30 cellular contexts compared by ENCODE assay signal in genomic region chr5:39660020-39660419, GRCh38.
"Had no signal": no experiment of that assay in that cellular context is flagged by ENCODE, and none has a peak within 500 bp of the region (broad histone marks: within the 10 kb centered on the region; RNA-seq: fewer than 3 reads in every experiment).

No MANE protein-coding gene starts in this region.

- H3K27me3 ChIP-seq: left lung, neural progenitor cell, neutrophil, ovary, spleen, tibial nerve, uterus had no signal

- H3K9me3 ChIP-seq: lower lobe of right lung, neutrophil, ovary, spleen, uterus had no signal

- FAIRE-seq: islet of Langerhans had no signal

- H3K27ac ChIP-seq: left lung, lower lobe of right lung, neural progenitor cell, neutrophil, ovary, spleen, tibial nerve, uterus had no signal

- H3K27ac Mint-ChIP-seq: naive thymus-derived CD8-positive, alpha-beta T cell; nephron; neural progenitor cell; progenitor cell of endocrine pancreas; stimulated activated memory B cell treated with anti-CD40 and anti-IgM and Interleukin-4, amounts not matched to agents 10 μg/mL and 1 μg/mL and 100 μg/mL, for 72 hours; stimulated activated naive CD8-positive, alpha-beta T cell treated with anti-CD3 and anti-CD28 coated beads, Interleukin-15, amount 100 ng/mL, for 72 hours; type B pancreatic cell had no signal

- H3K27me3 Mint-ChIP-seq: progenitor cell of endocrine pancreas; stimulated activated memory B cell treated with anti-CD40 and anti-IgM and Interleukin-4, amounts not matched to agents 10 μg/mL and 1 μg/mL and 100 μg/mL, for 72 hours; stimulated activated naive CD8-positive, alpha-beta T cell treated with anti-CD3 and anti-CD28 coated beads, Interleukin-15, amount 100 ng/mL, for 72 hours; type B pancreatic cell had no signal

- ATAC-seq: left colon; left lung; lower lobe of right lung; naive thymus-derived CD8-positive, alpha-beta T cell; right cardiac atrium; sciatic nerve; stimulated activated memory B cell treated with anti-CD40 and anti-IgM and Interleukin-4, amounts not matched to agents 10 μg/mL and 1 μg/mL and 100 μg/mL, for 72 hours; stimulated activated naive CD8-positive, alpha-beta T cell treated with anti-CD3 and anti-CD28 coated beads, Interleukin-15, amount 100 ng/mL, for 72 hours had no signal

- H3K4me1 ChIP-seq: left lung, lower lobe of right lung, spleen, uterus had no signal

- H3K4me3 Mint-ChIP-seq: naive thymus-derived CD8-positive, alpha-beta T cell; nephron; neural progenitor cell; stimulated activated memory B cell treated with anti-CD40 and anti-IgM and Interleukin-4, amounts not matched to agents 10 μg/mL and 1 μg/mL and 100 μg/mL, for 72 hours; stimulated activated naive CD8-positive, alpha-beta T cell treated with anti-CD3 and anti-CD28 coated beads, Interleukin-15, amount 100 ng/mL, for 72 hours; type B pancreatic cell had no signal

- H3K9me3 Mint-ChIP-seq: nephron; stimulated activated memory B cell treated with anti-CD40 and anti-IgM and Interleukin-4, amounts not matched to agents 10 μg/mL and 1 μg/mL and 100 μg/mL, for 72 hours; stimulated activated naive CD8-positive, alpha-beta T cell treated with anti-CD3 and anti-CD28 coated beads, Interleukin-15, amount 100 ng/mL, for 72 hours; type B pancreatic cell had no signal

- H3K9ac ChIP-seq: neural progenitor cell had no signal

- H3K4me1 Mint-ChIP-seq: nephron had no signal

- H3K4me2 ChIP-seq: neural progenitor cell had no signal

- DNase-seq: hippocampal formation; kidney; left colon; left lung; lower lobe of right lung; mammary epithelial cell; mesenchymal stem cell; naive thymus-derived CD8-positive, alpha-beta T cell; occipital lobe; ovary; right cardiac atrium; spleen; stimulated activated CD4-positive, alpha-beta T cell treated with anti-CD3 and anti-CD28 coated beads, Interleukin-1b, Interleukin-23, amount 100 ng/mL, for 48 hours; stimulated activated CD4-positive, alpha-beta T cell treated with anti-CD3 and anti-CD28 coated beads, Interleukin-2, amount 100 ng/mL, for 48 hours; stimulated activated CD4-positive, alpha-beta T cell treated with anti-CD3 and anti-CD28 coated beads, Interleukin-4, amount 100 ng/mL, for 4 hours; stimulated activated CD8-positive, alpha-beta memory T cell treated with anti-CD3 and anti-CD28 coated beads, Interleukin-4, amount 100 ng/mL, for 48 hours; stimulated activated naive CD4-positive, alpha-beta T cell treated with Interleukin-2 at 50 U/mL for 16 hours; stimulated activated naive CD8-positive, alpha-beta T cell treated with anti-CD3 and anti-CD28 coated beads, Interleukin-15, amount 100 ng/mL, for 72 hours; substantia nigra; uterus had no signal

- H3K36me3 ChIP-seq: left lung, lower lobe of right lung, neural progenitor cell, neutrophil, ovary, spleen, tibial nerve, uterus had no signal

- H3K4me3 ChIP-seq: left lung, lower lobe of right lung, neural progenitor cell, ovary, skin epidermis, spleen, tibial nerve, uterus had no signal

- H3K36me3 Mint-ChIP-seq: naive thymus-derived CD8-positive, alpha-beta T cell; neural progenitor cell; stimulated activated memory B cell treated with anti-CD40 and anti-IgM and Interleukin-4, amounts not matched to agents 10 μg/mL and 1 μg/mL and 100 μg/mL, for 72 hours; type B pancreatic cell had no signal
